In genomic region chr6:136823128-136823660, GRCh38 we compare ENCODE assay signal across 8 cellular contexts. TPM values are rescaled to one million over a fixed set of nuclear protein-coding genes. Genes with fewer than 3 reads are reported as not detected.
A peak's percentile ranks its signal among the peaks of the same experiment; 100 is the strongest.
DNase-seq lines count a peak whose midpoint lies in the region; ATAC-seq lines count a peak whose summit lies in the region.

No MANE protein-coding gene starts in this region.

- peaks cover 13% of the 10 kb centered on the region for H3K36me3 Mint-ChIP-seq in activated T-helper 1 cell treated with anti-CD3 and anti-CD28 coated beads, Interleukin-12 subunit alpha, Interleukin-12 subunit beta, Interleukin-2, Interleukin-4 antibody, amounts not matched to agents 30 ng/mL and 10 ng/mL and 1 ng/mL, durations not matched to agents 14 hours and 24 hours and 36 hours (ENCODE audit: low read depth)

- no peaks in the 10 kb centered on the region for H3K9me3 Mint-ChIP-seq in activated T-helper 1 cell treated with anti-CD3 and anti-CD28 coated beads, Interleukin-12 subunit alpha, Interleukin-12 subunit beta, Interleukin-2, Interleukin-4 antibody, amounts not matched to agents 30 ng/mL and 10 ng/mL and 1 ng/mL, durations not matched to agents 14 hours and 24 hours and 36 hours
- H3K9me3 Mint-ChIP-seq in stimulated activated naive CD8-positive, alpha-beta T cell treated with anti-CD3 and anti-CD28 coated beads, Interleukin-15, amount 100 ng/mL, for 72 hours: no peaks in the 10 kb centered on the region

- peaks cover 2% of the 10 kb centered on the region for H3K27me3 Mint-ChIP-seq in activated T-helper 1 cell treated with anti-CD3 and anti-CD28 coated beads, Interleukin-12 subunit alpha, Interleukin-12 subunit beta, Interleukin-2, Interleukin-4 antibody, amounts not matched to agents 30 ng/mL and 10 ng/mL and 1 ng/mL, durations not matched to agents 14 hours and 24 hours and 36 hours (ENCODE audit: insufficient read depth)
- no peaks in the 10 kb centered on the region for H3K27me3 Mint-ChIP-seq in stimulated activated naive CD8-positive, alpha-beta T cell treated with anti-CD3 and anti-CD28 coated beads, Interleukin-15, amount 100 ng/mL, for 72 hours

- peak overlapping the region; percentile 90 for H3K4me3 Mint-ChIP-seq in activated T-helper 1 cell treated with anti-CD3 and anti-CD28 coated beads, Interleukin-12 subunit alpha, Interleukin-12 subunit beta, Interleukin-2, Interleukin-4 antibody, amounts not matched to agents 30 ng/mL and 10 ng/mL and 1 ng/mL, durations not matched to agents 14 hours and 24 hours and 36 hours
- H3K4me3 Mint-ChIP-seq in stimulated activated naive CD8-positive, alpha-beta T cell treated with anti-CD3 and anti-CD28 coated beads, Interleukin-15, amount 100 ng/mL, for 72 hours: peak overlapping the region; percentile 88 to 98

- H3K4me1 Mint-ChIP-seq in activated T-helper 1 cell treated with anti-CD3 and anti-CD28 coated beads, Interleukin-12 subunit alpha, Interleukin-12 subunit beta, Interleukin-2, Interleukin-4 antibody, amounts not matched to agents 30 ng/mL and 10 ng/mL and 1 ng/mL, durations not matched to agents 14 hours and 24 hours and 36 hours (ENCODE audit: low read depth): peaks cover 12% of the 10 kb centered on the region
- peaks cover 31% of the 10 kb centered on the region for H3K4me1 Mint-ChIP-seq in stimulated activated naive CD8-positive, alpha-beta T cell treated with anti-CD3 and anti-CD28 coated beads, Interleukin-15, amount 100 ng/mL, for 72 hours

- H3K27ac Mint-ChIP-seq in activated T-helper 1 cell treated with anti-CD3 and anti-CD28 coated beads, Interleukin-12 subunit alpha, Interleukin-12 subunit beta, Interleukin-2, Interleukin-4 antibody, amounts not matched to agents 30 ng/mL and 10 ng/mL and 1 ng/mL, durations not matched to agents 14 hours and 24 hours and 36 hours: peak overlapping the region; percentile 87
- H3K27ac Mint-ChIP-seq in stimulated activated naive CD8-positive, alpha-beta T cell treated with anti-CD3 and anti-CD28 coated beads, Interleukin-15, amount 100 ng/mL, for 72 hours: peak overlapping the region; percentile 65 to 87

- DNase-seq in DMS79 treated with DMSO at 0.1 percent for 48 hours (lab: John Stamatoyannopoulos, UW) (peak; percentile 38), DMS79 (lab: John Stamatoyannopoulos, UW) (no peak), NCI-H128 (lab: John Stamatoyannopoulos, UW; ENCODE audit: unreplicated experiment) (no peak), NCI-H345 (lab: John Stamatoyannopoulos, UW) (no peak)
- no peak for DNase-seq in activated T-helper 1 cell treated with anti-CD3 and anti-CD28 coated beads, Interleukin-12 subunit alpha, Interleukin-12 subunit beta, Interleukin-2, Interleukin-4 antibody, amounts not matched to agents 30 ng/mL and 10 ng/mL and 1 ng/mL, durations not matched to agents 14 hours and 24 hours and 36 hours (ENCODE audit: low spot score)
- peak in 1 of 2 donors; percentile 2 for DNase-seq in stimulated activated naive CD8-positive, alpha-beta T cell treated with anti-CD3 and anti-CD28 coated beads, Interleukin-15, amount 100 ng/mL, for 72 hours

- peak overlapping the region; percentile 67 for H3K4me3 ChIP-seq in iPS-11a (ENCODE audit: low read depth, low read length)

- intact Hi-C loops in activated T-helper 1 cell treated with anti-CD3 and anti-CD28 coated beads, Interleukin-12 subunit alpha, Interleukin-12 subunit beta, Interleukin-2, Interleukin-4 antibody, amounts not matched to agents 30 ng/mL and 10 ng/mL and 1 ng/mL, durations not matched to agents 14 hours and 24 hours and 36 hours (cut with micrococcal nuclease): loop anchor here (2.0 to 5.0 kb wide), 2 partner anchors 100 to 394 kb away; partner anchors contain the start of genes IFNGR1 and SLC35D3

- no peak for ATAC-seq in stimulated activated naive CD8-positive, alpha-beta T cell treated with anti-CD3 and anti-CD28 coated beads, Interleukin-15, amount 100 ng/mL, for 72 hours
- ATAC-seq in activated CD4-positive, CD25-positive, alpha-beta regulatory T cell treated with anti-CD3 and anti-CD28 coated beads, Interleukin-2, amount 50 U/mL, for 24 hours: no peak

RNA-seq across cellular contexts. Expression of gene PEX7, which starts 0.8 kb away (rescaled TPM):
- total RNA-seq in activated T-helper 1 cell treated with anti-CD3 and anti-CD28 coated beads, Interleukin-12 subunit alpha, Interleukin-12 subunit beta, Interleukin-2, Interleukin-4 antibody, amounts not matched to agents 30 ng/mL and 10 ng/mL and 1 ng/mL, durations not matched to agents 14 hours and 24 hours and 36 hours: 3.7 and 4.2 TPM in 2 replicates

RNA-seq across cellular contexts. Expression of gene MAP3K5, which starts 30.9 kb away (rescaled TPM):
- total RNA-seq in activated T-helper 1 cell treated with anti-CD3 and anti-CD28 coated beads, Interleukin-12 subunit alpha, Interleukin-12 subunit beta, Interleukin-2, Interleukin-4 antibody, amounts not matched to agents 30 ng/mL and 10 ng/mL and 1 ng/mL, durations not matched to agents 14 hours and 24 hours and 36 hours: 12.2 and 13.4 TPM in 2 replicates
